8 cellular contexts compared by ENCODE assay signal in genomic region chr13:49996166-49996915, GRCh38. TPM values are rescaled to one million over a fixed set of nuclear protein-coding genes. Genes with fewer than 3 reads are reported as not detected.
DNase-seq lines count a peak whose midpoint lies in the region; ATAC-seq and TF ChIP-seq lines count a peak whose summit lies in the region.

No MANE protein-coding gene starts in this region.

- CTCF ChIA-PET in AG04449 (lab: Yijun Ruan, JAX) = interaction anchor here (0.8 to 4.8 kb wide), 14 partner anchors 10 to 1071 kb away, joined by 3 to 38 read pairs (median 5); partner anchors contain the start of gene KCNRG

- H3K27me3 Mint-ChIP-seq in dendritic cell treated with granulocyte-macrophage colony-stimulating factor and Interleukin-4, amounts not matched to agents 40 ng/mL and 50 ng/mL, for 4 days = no peaks in the 10 kb centered on the region

- H3K27ac Mint-ChIP-seq in dendritic cell treated with granulocyte-macrophage colony-stimulating factor and Interleukin-4, amounts not matched to agents 40 ng/mL and 50 ng/mL, for 4 days = peak overlapping the region; percentile 97

- DNase-seq in AG04449 (ENCODE audit: low read depth, low spot score) = no peak
- peak; percentile 80 to 96 for DNase-seq in NCI-H526 (lab: John Stamatoyannopoulos, UW)
- peak; percentile 82 to 86 for DNase-seq in activated CD4-positive, alpha-beta T cell treated with anti-CD3 and anti-CD28 coated beads, Interleukin-2, amount 50 U/mL, for 4 hours
- DNase-seq in right lobe of liver = peak; percentile 92 to 96 (median 95)
- peak; percentile 79 to 85 for DNase-seq in stimulated activated CD4-positive, alpha-beta T cell treated with anti-CD3 and anti-CD28 coated beads, Interleukin-2, amount 100 ng/mL, for 48 hours

- H3K27me3 ChIP-seq in right lobe of liver = no peaks in the 10 kb centered on the region

- H3K36me3 ChIP-seq in right lobe of liver = peaks cover 0 to 12% (median 0%) of the 10 kb centered on the region in 4 donors

- H3K4me3 ChIP-seq in AG04449 (ENCODE audit: low read depth, low read length) (peak overlapping the region; percentile 63), right lobe of liver (peak overlapping the region; percentile 52 to 95 (median 85))

- TF ChIP-seq CTCF in AG04449 (IDR thresholded peaks at IDR 0.05; ENCODE audit: insufficient read depth, low read length, missing control alignments) (no peak), right lobe of liver (IDR thresholded peaks at IDR 0.05) (no peak)

- H3K4me1 ChIP-seq in right lobe of liver = peaks cover 0 to 19% (median 6%) of the 10 kb centered on the region in 4 donors

- H3K4me3 Mint-ChIP-seq in dendritic cell treated with granulocyte-macrophage colony-stimulating factor and Interleukin-4, amounts not matched to agents 40 ng/mL and 50 ng/mL, for 4 days = peak overlapping the region; percentile 71

- intact Hi-C loops in dendritic cell treated with granulocyte-macrophage colony-stimulating factor and Interleukin-4, amounts not matched to agents 40 ng/mL and 50 ng/mL, for 4 days (cut with micrococcal nuclease) = loop anchor here (2.0 to 5.0 kb wide), 4 partner anchors 84 to 536 kb away; partner anchors contain the start of gene KPNA3
- intact Hi-C loops in right lobe of liver (cut with DNase I) = no loop called here

- H3K4me1 Mint-ChIP-seq in dendritic cell treated with granulocyte-macrophage colony-stimulating factor and Interleukin-4, amounts not matched to agents 40 ng/mL and 50 ng/mL, for 4 days (ENCODE audit: low read depth) = peaks cover 42% of the 10 kb centered on the region

- no peaks in the 10 kb centered on the region for H3K9me3 Mint-ChIP-seq in dendritic cell treated with granulocyte-macrophage colony-stimulating factor and Interleukin-4, amounts not matched to agents 40 ng/mL and 50 ng/mL, for 4 days

- H3K27ac ChIP-seq in right lobe of liver = peak overlapping the region; percentile 74 to 90 (median 89)

- peaks cover 51% of the 10 kb centered on the region for H3K36me3 Mint-ChIP-seq in dendritic cell treated with granulocyte-macrophage colony-stimulating factor and Interleukin-4, amounts not matched to agents 40 ng/mL and 50 ng/mL, for 4 days (ENCODE audit: low read depth)

- no peaks in the 10 kb centered on the region for H3K9me3 ChIP-seq in right lobe of liver

- WGBS in right lobe of liver (ENCODE audit: insufficient coverage, low coverage, low lambda C conversion rate, missing lambda C conversion rate) = 4% methylated on average over 51 of the region's 68 CpGs

- TF ChIP-seq POLR2A in right lobe of liver (IDR thresholded peaks at IDR 0.05) = peak; percentile 55

- ATAC-seq in GM18861 (IDR thresholded peaks at IDR 0.05; ENCODE audit: unreplicated experiment) (peak; percentile 37), HG03103 (IDR thresholded peaks at IDR 0.05; ENCODE audit: low read depth, unreplicated experiment) (peak; percentile 53), right lobe of liver (peak; percentile 76 to 85 (median 82))

- POLR2A ChIA-PET in AG04449 (lab: Yijun Ruan, JAX) = interaction anchor here (0.6 to 2.1 kb wide), 6 partner anchors 18 to 803 kb away, joined by 3 to 9 read pairs (median 4); partner anchors contain the start of gene SPRYD7

RNA-seq across cellular contexts. Expression of gene TRIM13, which starts 0.5 kb away (rescaled TPM):
- 10 to 100 TPM in 1 of 6 experiments, 1 to 10 TPM in 5; 5.6 to 10.8 (median 7.3) TPM for total RNA-seq in right lobe of liver

RNA-seq across cellular contexts. Expression of gene KCNRG, which starts 18.9 kb away (rescaled TPM):
- total RNA-seq in right lobe of liver = under 1 TPM in 4 of 6 experiments, not detected in 2; 0.18 to 0.50 (median 0.36) TPM
